ENCODE assay signal across 22 cellular contexts in genomic region chrX:124229374-124229773, GRCh38.
DNase-seq lines count a peak whose midpoint lies in the region; ATAC-seq, FAIRE-seq and TF ChIP-seq lines count a peak whose summit lies in the region.
"Had no signal": no experiment of that assay in that cellular context is flagged by ENCODE, and none has a peak within 500 bp of the region (broad histone marks: within the 10 kb centered on the region; RNA-seq: fewer than 3 reads in every experiment).

No MANE protein-coding gene starts in this region.

- H3K27me3 ChIP-seq in HUES48 (ENCODE audit: control insufficient read depth, insufficient read depth, low read length) (peaks cover 79% of the 10 kb centered on the region), iPS-15b (ENCODE audit: control insufficient read depth, insufficient read depth, low read length) (peaks cover 21% of the 10 kb centered on the region)

- H3K9ac ChIP-seq in HUES48 (ENCODE audit: low read depth, low read length) (no peak overlapping the region), iPS-15b (ENCODE audit: low read depth, low read length) (no peak overlapping the region)
- H3K9ac ChIP-seq: KMS-11, SK-N-SH had no signal

- ATAC-seq in GM21423 (IDR thresholded peaks at IDR 0.05; ENCODE audit: unreplicated experiment): no peak
- ATAC-seq in GM19463 (IDR thresholded peaks at IDR 0.05; ENCODE audit: unreplicated experiment): no peak
- ATAC-seq: PC-3, T-helper 17 cell had no signal

- H3K4me3 ChIP-seq in HUES48 (ENCODE audit: low read depth, low read length) (peak overlapping the region; percentile 28; the same call in 1 of the 2 replicates), iPS-15b (ENCODE audit: low read depth, low read length) (peak overlapping the region; percentile 11)

- TF ChIP-seq CTCF in D721Med (IDR thresholded peaks at IDR 0.05; ENCODE audit: insufficient read depth, missing control alignments): no peak

- no peaks in the 10 kb centered on the region for H3K36me3 ChIP-seq in HUES48 (ENCODE audit: control insufficient read depth, insufficient read depth, low read length)
- no peaks in the 10 kb centered on the region for H3K36me3 ChIP-seq in iPS-15b (ENCODE audit: control insufficient read depth, insufficient read depth, low read length)

- H3K4me1 ChIP-seq in HUES48 (ENCODE audit: control insufficient read depth, insufficient read depth, low read length) (peaks cover 53% of the 10 kb centered on the region), iPS-15b (ENCODE audit: control insufficient read depth, insufficient read depth, low read length) (peaks cover 37% of the 10 kb centered on the region)

- H3K9me3 ChIP-seq in HUES48 (ENCODE audit: control insufficient read depth, insufficient read depth, low read length) (no peaks in the 10 kb centered on the region), iPS-15b (ENCODE audit: control insufficient read depth, insufficient read depth, low read length) (no peaks in the 10 kb centered on the region)
- H3K9me3 ChIP-seq: SK-N-SH had no signal

- H3K27ac ChIP-seq in HUES48 (ENCODE audit: low read depth, low read length): peak overlapping the region; percentile 36
- H3K27ac ChIP-seq: KMS-11 had no signal

- FAIRE-seq in D721Med (lab: Jason Lieb, UNC): no peak
- FAIRE-seq: GM19239 had no signal

- DNase-seq in COLO668 (lab: John Stamatoyannopoulos, UW; ENCODE audit: unreplicated experiment) (peak; percentile 16), NCI-H510A treated with DMSO at 0.1 percent for 48 hours (lab: John Stamatoyannopoulos, UW) (peak; percentile 56), erythroblast (lab: John Stamatoyannopoulos, UW) (no peak), D721Med (ENCODE audit: insufficient read length, low spot score) (no peak)
- DNase-seq: DND-41; H9; MM.1S; NCI-H1417; NCI-H187; NCI-H2227 treated with DMSO at 0.1 percent for 48 hours; NCI-H748 treated with DMSO at 0.1 percent for 48 hours; NK-92 treated with Interleukin-12 subunit alpha and Interleukin-12 subunit beta, amount 100 ng/mL, for 24 hours; PC-3; SK-N-SH; SW 1271; T-helper 17 cell had no signal

- TF ChIP-seq POLR2A in erythroblast (IDR thresholded peaks at IDR 0.05; ENCODE audit: low read length): no peak

Comparison
In these comparisons a context has a peak if more than half of its experiments do, and no peak if none do; other contexts are left out.
1. DNase-seq: peak in COLO668 (single experiment) and NCI-H510A treated with DMSO at 0.1 percent for 48 hours (single experiment); none in erythroblast (0 of 2) and D721Med (single experiment).